10 cellular contexts compared by ENCODE assay signal in the genomic region with DNA sequence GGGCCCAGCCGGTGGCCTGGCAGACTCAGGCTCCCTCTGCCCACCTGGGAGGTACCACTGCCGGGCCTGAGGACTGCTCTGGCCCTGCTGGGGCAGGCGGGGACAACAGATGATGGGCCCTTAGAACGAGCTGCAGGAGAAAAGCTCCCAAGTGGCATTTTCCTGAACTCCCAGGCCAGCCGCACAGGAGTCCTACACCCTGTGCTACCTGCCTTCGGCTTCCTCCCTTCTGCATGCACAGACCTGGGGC. TPM values are rescaled to one million over a fixed set of nuclear protein-coding genes. Genes with fewer than 3 reads are reported as not detected.
DNase-seq lines count a peak whose midpoint lies in the region; ATAC-seq and TF ChIP-seq lines count a peak whose summit lies in the region.
"Had no signal": no experiment of that assay in that cellular context is flagged by ENCODE, and none has a peak within 500 bp of the region (broad histone marks: within the 10 kb centered on the region; RNA-seq: fewer than 3 reads in every experiment).

No MANE protein-coding gene starts in this region.

- H3K36me3 ChIP-seq in Caco-2 (ENCODE audit: control insufficient read depth, insufficient read depth, low read length) (peaks cover 15% of the 10 kb centered on the region), Panc1 (ENCODE audit: control insufficient read depth, insufficient read depth, low read length) (peaks cover 17% of the 10 kb centered on the region), trophoblast cell (ENCODE audit: control insufficient read depth in 1 of 2, insufficient read depth in 2 of 2, low read length in 2 of 2) (peaks cover 48 to 63% of the 10 kb centered on the region in 2 experiments)

- no peak overlapping the region for H2BK12ac ChIP-seq in trophoblast cell (ENCODE audit: low read length)

- no peak overlapping the region for H3K4me2 ChIP-seq in trophoblast cell (ENCODE audit: low read length)

- H2AK5ac ChIP-seq in trophoblast cell (ENCODE audit: low read length), result no peak overlapping the region

- H3K36me3 Mint-ChIP-seq in Caco-2 (ENCODE audit: insufficient read depth, unreplicated experiment), result peaks cover 98% of the 10 kb centered on the region
- H3K36me3 Mint-ChIP-seq in endothelial cell (ENCODE audit: low read depth, unreplicated experiment), result peaks cover 14% of the 10 kb centered on the region
- H3K36me3 Mint-ChIP-seq: naive B cell had no signal

- DNase-seq in Caco-2, result no peak
- DNase-seq in Panc1 (ENCODE audit: low read depth, low spot score), result no peak
- peak; percentile 52 for DNase-seq in endothelial cell (ENCODE audit: low spot score)
- peak in 1 of 2 donors; percentile 65 for DNase-seq in trophoblast cell
- DNase-seq in 8988T, result no peak
- DNase-seq in NCI-H1417 treated with DMSO at 0.1 percent for 48 hours (lab: John Stamatoyannopoulos, UW), result no peak
- no peak for DNase-seq in DMS153 treated with DMSO at 0.1 percent for 48 hours (lab: John Stamatoyannopoulos, UW; ENCODE audit: unreplicated experiment)

- H3K18ac ChIP-seq in trophoblast cell (ENCODE audit: low read length), result no peak overlapping the region

- intact Hi-C loops in Caco-2 (cut with micrococcal nuclease; ENCODE audit: unreplicated experiment) (loop anchor here (2.0 kb wide), 1 partner anchor 288 kb away; no protein-coding TSS in a partner anchor), Panc1 (cut with micrococcal nuclease; ENCODE audit: unreplicated experiment) (no loop called here)

- TF ChIP-seq CTCF in Caco-2 (IDR thresholded peaks at IDR 0.05; ENCODE audit: insufficient read depth in 1 of 2, low read depth in 1 of 2, low read length in 1 of 2, severe bottlenecking in 1 of 2, unreplicated experiment in 1 of 2) (peak in 1 of 2 experiments; percentile 72), Panc1 (IDR thresholded peaks at IDR 0.05) (no peak), endothelial cell (IDR thresholded peaks at IDR 0.05; ENCODE audit: unreplicated experiment) (no peak)

- POLR2A ChIA-PET in Caco-2 (lab: Charles Lee) (interaction anchor here (0.6 to 1.5 kb wide), 3 partner anchors 41 to 319 kb away, joined by 5 to 8 read pairs (median 8); a partner anchor contains a TSS), Panc1 (lab: Charles Lee) (no interaction called here)

- H3K27me3 Mint-ChIP-seq in Caco-2 (ENCODE audit: insufficient read depth, unreplicated experiment) (no peaks in the 10 kb centered on the region), endothelial cell (ENCODE audit: unreplicated experiment) (peaks cover 17% of the 10 kb centered on the region)
- H3K27me3 Mint-ChIP-seq: naive B cell had no signal

- no peaks in the 10 kb centered on the region for H3K9me3 Mint-ChIP-seq in Caco-2 (ENCODE audit: unreplicated experiment)
- H3K9me3 Mint-ChIP-seq in endothelial cell (ENCODE audit: unreplicated experiment), result no peaks in the 10 kb centered on the region
- H3K9me3 Mint-ChIP-seq: naive B cell had no signal

- in situ Hi-C loops in Panc1 (cut with HindIII; ENCODE audit: low pct_unique_long_range_greater_than_20kb, low sequenced_read_pairs), result no loop called here

- H3K23ac ChIP-seq in trophoblast cell (ENCODE audit: low read length), result no peak overlapping the region

- no peak overlapping the region for H3K14ac ChIP-seq in trophoblast cell (ENCODE audit: low read length)

- H2BK5ac ChIP-seq in trophoblast cell (ENCODE audit: low read depth, low read length, poor library complexity), result no peak overlapping the region

- no peak overlapping the region for H4K91ac ChIP-seq in trophoblast cell (ENCODE audit: low read depth, low read length)

- no peak overlapping the region for H2BK120ac ChIP-seq in trophoblast cell (ENCODE audit: insufficient read depth, low read length, poor library complexity)

- H3K4me1 Mint-ChIP-seq in Caco-2 (ENCODE audit: low read depth, unreplicated experiment) (peaks cover 5% of the 10 kb centered on the region), endothelial cell (ENCODE audit: unreplicated experiment) (peaks cover 3% of the 10 kb centered on the region)

- CTCF ChIA-PET in Caco-2 (lab: Charles Lee), result interaction anchor here (0.8 to 2.6 kb wide), 3 partner anchors 66 to 81 kb away, joined by 3 to 8 read pairs (median 3); no protein-coding TSS in a partner anchor
- CTCF ChIA-PET in Panc1 (lab: Charles Lee), result interaction anchor here (1.4 to 1.5 kb wide), 2 partner anchors 40 to 107 kb away, joined by 4 to 6 read pairs; no protein-coding TSS in a partner anchor

- H3K27me3 ChIP-seq in Caco-2 (replicated peaks; ENCODE audit: control insufficient read depth, insufficient read depth, low read length), result no peaks in the 10 kb centered on the region
- H3K27me3 ChIP-seq in Panc1 (ENCODE audit: control insufficient read depth, insufficient read depth, low read length), result no peaks in the 10 kb centered on the region
- H3K27me3 ChIP-seq in trophoblast cell (ENCODE audit: insufficient read depth, low read length), result no peaks in the 10 kb centered on the region

- peak overlapping the region; percentile 63 for H3K27ac Mint-ChIP-seq in Caco-2 (ENCODE audit: unreplicated experiment)
- no peak overlapping the region for H3K27ac Mint-ChIP-seq in endothelial cell (ENCODE audit: unreplicated experiment)

- H2AFZ ChIP-seq in trophoblast cell (ENCODE audit: insufficient read depth, low read length, poor library complexity), result no peak overlapping the region

- WGBS in trophoblast cell (ENCODE audit: extremely low coverage, insufficient coverage, insufficient read length), result no CpG with 5 or more reads among the region's 6 CpGs

- H4K8ac ChIP-seq in trophoblast cell (ENCODE audit: low read depth, low read length), result no peak overlapping the region

- H3K9ac ChIP-seq in trophoblast cell (ENCODE audit: low read length), result no peak overlapping the region

- H3K9me3 ChIP-seq in Caco-2, result no peaks in the 10 kb centered on the region
- H3K9me3 ChIP-seq in Panc1 (ENCODE audit: control insufficient read depth, insufficient read depth, low read depth, low read length), result no peaks in the 10 kb centered on the region
- no peaks in the 10 kb centered on the region for H3K9me3 ChIP-seq in trophoblast cell (ENCODE audit: insufficient read depth, low read depth, low read length)

- H3K79me2 ChIP-seq in trophoblast cell (ENCODE audit: control insufficient read depth, insufficient read depth, low read length, poor library complexity), result no peaks in the 10 kb centered on the region

- ATAC-seq in Panc1 (peak; percentile 68), HG02610 (IDR thresholded peaks at IDR 0.05; ENCODE audit: unreplicated experiment) (no peak)

- no TSS peak for BruUV-seq in Caco-2 (replicated peaks; lab: Mats Ljungman, UMichigan)
- no TSS peak for BruUV-seq in Panc1 (replicated peaks; lab: Mats Ljungman, UMichigan)

- H3K79me1 ChIP-seq in trophoblast cell (ENCODE audit: low read length), result no peaks in the 10 kb centered on the region

- H3K4me1 ChIP-seq in Caco-2 (no peaks in the 10 kb centered on the region), Panc1 (ENCODE audit: control insufficient read depth, insufficient read depth, low read length) (peaks cover 60% of the 10 kb centered on the region), trophoblast cell (ENCODE audit: control insufficient read depth in 1 of 2, insufficient read depth in 2 of 2, low read length in 2 of 2) (peaks cover 0 to 2% of the 10 kb centered on the region in 2 experiments)

- H3K4me3 Mint-ChIP-seq in Caco-2 (ENCODE audit: unreplicated experiment), result peak overlapping the region; percentile 16
- no peak overlapping the region for H3K4me3 Mint-ChIP-seq in endothelial cell (ENCODE audit: unreplicated experiment)

- peak overlapping the region; percentile 50 for H4K12ac ChIP-seq in trophoblast cell (ENCODE audit: low read depth, low read length)

- H3K4me3 ChIP-seq in Caco-2 (ENCODE audit: low read depth, low read length), result no peak overlapping the region
- H3K4me3 ChIP-seq in Panc1 (ENCODE audit: low read depth in 2 of 2, low read length in 2 of 2), result no peak overlapping the region
- no peak overlapping the region for H3K4me3 ChIP-seq in trophoblast cell (ENCODE audit: low read depth, low read length)
- H3K4me3 ChIP-seq: SK-N-MC had no signal

- no peak overlapping the region for H3K4ac ChIP-seq in trophoblast cell (ENCODE audit: low read depth, low read length)

- H3K27ac ChIP-seq in Panc1 (ENCODE audit: low read length), result peak overlapping the region; percentile 74
- H3K27ac ChIP-seq in trophoblast cell (ENCODE audit: low read depth, low read length), result no peak overlapping the region
- H3K27ac ChIP-seq: SK-N-MC had no signal

RNA-seq across cellular contexts. Expression of a gene that starts 41.3 kb away (rescaled TPM):
- 313 and 318 TPM in 2 replicates for total RNA-seq in Caco-2 (2022)
- total RNA-seq in Panc1 (2021; ENCODE audit: unreplicated experiment), result 412 TPM
- polyA plus RNA-seq in Panc1 (2012; ENCODE audit: insufficient read length), result 381 TPM
- total RNA-seq in endothelial cell (ENCODE audit: unreplicated experiment), result 142 TPM
- polyA plus RNA-seq in trophoblast cell (2013), result 565 and 566 TPM in 2 replicates
